18 cellular contexts compared by ENCODE assay signal in genomic region chr5:140488914-140489313, GRCh38.
"Had no signal": no experiment of that assay in that cellular context is flagged by ENCODE, and none has a peak within 500 bp of the region (broad histone marks: within the 10 kb centered on the region; RNA-seq: fewer than 3 reads in every experiment).

No MANE protein-coding gene starts in this region.

- H3K9me3 Mint-ChIP-seq: dendritic cell treated with granulocyte-macrophage colony-stimulating factor and Interleukin-4, amounts not matched to agents 40 ng/mL and 50 ng/mL, for 4 days; effector memory CD8-positive, alpha-beta T cell; naive thymus-derived CD4-positive, alpha-beta T cell; stimulated activated naive B cell treated with anti-CD40 and anti-IgM and Interleukin-4, amounts not matched to agents 10 μg/mL and 1 μg/mL and 100 μg/mL, for 72 hours; stimulated activated naive CD8-positive, alpha-beta T cell treated with anti-CD3 and anti-CD28 coated beads, Interleukin-15, amount 100 ng/mL, for 72 hours had no signal

- H3K4me1 Mint-ChIP-seq: stimulated activated naive B cell treated with anti-CD40 and anti-IgM and Interleukin-4, amounts not matched to agents 10 μg/mL and 1 μg/mL and 100 μg/mL, for 72 hours; stimulated activated naive CD8-positive, alpha-beta T cell treated with anti-CD3 and anti-CD28 coated beads, Interleukin-15, amount 100 ng/mL, for 72 hours had no signal

- H3K4me1 ChIP-seq: esophagus squamous epithelium, sigmoid colon, testis, tibial nerve, upper lobe of right lung, vagina had no signal

- H3K27ac Mint-ChIP-seq: dendritic cell treated with granulocyte-macrophage colony-stimulating factor and Interleukin-4, amounts not matched to agents 40 ng/mL and 50 ng/mL, for 4 days; effector memory CD8-positive, alpha-beta T cell; stimulated activated naive B cell treated with anti-CD40 and anti-IgM and Interleukin-4, amounts not matched to agents 10 μg/mL and 1 μg/mL and 100 μg/mL, for 72 hours; stimulated activated naive CD8-positive, alpha-beta T cell treated with anti-CD3 and anti-CD28 coated beads, Interleukin-15, amount 100 ng/mL, for 72 hours had no signal

- H3K27me3 ChIP-seq: esophagus squamous epithelium, neutrophil, sigmoid colon, testis, tibial nerve, upper lobe of right lung, vagina had no signal

- DNase-seq: effector memory CD8-positive, alpha-beta T cell; esophagus squamous epithelium; left colon; left ventricle myocardium superior; naive thymus-derived CD4-positive, alpha-beta T cell; sigmoid colon; stimulated activated CD4-positive, alpha-beta T cell treated with anti-CD3 and anti-CD28 coated beads, Interleukin-2, amount 100 ng/mL, for 24 hours; stimulated activated CD4-positive, alpha-beta T cell treated with anti-CD3 and anti-CD28 coated beads, Interleukin-4, amount 100 ng/mL, for 4 hours; stimulated activated naive B cell treated with anti-CD40 and anti-IgM and Interleukin-4, amounts not matched to agents 10 μg/mL and 1 μg/mL and 100 μg/mL, for 72 hours; stimulated activated naive CD8-positive, alpha-beta T cell treated with anti-CD3 and anti-CD28 coated beads, Interleukin-15, amount 100 ng/mL, for 72 hours; testis; upper lobe of right lung had no signal

- ATAC-seq: effector memory CD8-positive, alpha-beta T cell; left colon; left ventricle myocardium superior; naive thymus-derived CD4-positive, alpha-beta T cell; stimulated activated naive B cell treated with anti-CD40 and anti-IgM and Interleukin-4, amounts not matched to agents 10 μg/mL and 1 μg/mL and 100 μg/mL, for 72 hours; stimulated activated naive CD8-positive, alpha-beta T cell treated with anti-CD3 and anti-CD28 coated beads, Interleukin-15, amount 100 ng/mL, for 72 hours; upper lobe of right lung had no signal

- H3K4me3 Mint-ChIP-seq: dendritic cell treated with granulocyte-macrophage colony-stimulating factor and Interleukin-4, amounts not matched to agents 40 ng/mL and 50 ng/mL, for 4 days; effector memory CD8-positive, alpha-beta T cell; naive thymus-derived CD4-positive, alpha-beta T cell; stimulated activated naive B cell treated with anti-CD40 and anti-IgM and Interleukin-4, amounts not matched to agents 10 μg/mL and 1 μg/mL and 100 μg/mL, for 72 hours; stimulated activated naive CD8-positive, alpha-beta T cell treated with anti-CD3 and anti-CD28 coated beads, Interleukin-15, amount 100 ng/mL, for 72 hours had no signal

- H3K27me3 Mint-ChIP-seq: dendritic cell treated with granulocyte-macrophage colony-stimulating factor and Interleukin-4, amounts not matched to agents 40 ng/mL and 50 ng/mL, for 4 days; effector memory CD8-positive, alpha-beta T cell; naive thymus-derived CD4-positive, alpha-beta T cell; stimulated activated naive B cell treated with anti-CD40 and anti-IgM and Interleukin-4, amounts not matched to agents 10 μg/mL and 1 μg/mL and 100 μg/mL, for 72 hours; stimulated activated naive CD8-positive, alpha-beta T cell treated with anti-CD3 and anti-CD28 coated beads, Interleukin-15, amount 100 ng/mL, for 72 hours had no signal

- H3K4me3 ChIP-seq: esophagus squamous epithelium, lung, sigmoid colon, skin epidermis, testis, tibial nerve, upper lobe of right lung, vagina had no signal

- H3K9me3 ChIP-seq: esophagus squamous epithelium, neutrophil, sigmoid colon, testis, tibial nerve, upper lobe of right lung, vagina had no signal

- H3K27ac ChIP-seq: esophagus squamous epithelium, neutrophil, sigmoid colon, skin epidermis, testis, tibial nerve, upper lobe of right lung, vagina had no signal
